ENCODE assay signal across 1 cellular context in the genomic region with DNA sequence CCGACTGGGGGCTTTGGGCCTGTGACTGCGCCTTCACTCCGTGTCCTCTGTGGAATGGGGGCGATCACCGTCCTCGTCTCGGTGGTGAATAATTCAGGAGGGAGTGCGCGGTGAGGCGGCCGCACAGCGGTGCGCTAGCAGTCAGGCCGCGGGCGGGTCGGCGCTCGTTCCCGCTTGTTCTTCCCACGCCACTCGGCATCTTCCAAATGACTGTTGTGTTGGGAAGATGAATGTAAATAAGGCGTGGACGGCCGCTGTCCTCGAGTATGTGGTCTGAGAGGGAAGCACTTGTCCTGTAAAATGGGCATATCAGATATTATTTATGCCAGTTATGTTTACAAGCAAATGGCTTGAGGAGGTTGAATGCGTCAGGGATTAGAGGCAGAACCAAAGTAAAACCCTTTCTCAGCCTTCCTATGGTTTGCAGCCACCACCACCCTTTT.
TF ChIP-seq lines count a peak whose summit lies in the region.

No MANE protein-coding gene starts in this region.

TF ChIP-seq in K562, 482 proteins besides CTCF, POLR2A, EP300 and RAD21 (continued from another document and continues in another):
- TF ChIP-seq, protein P1, sequence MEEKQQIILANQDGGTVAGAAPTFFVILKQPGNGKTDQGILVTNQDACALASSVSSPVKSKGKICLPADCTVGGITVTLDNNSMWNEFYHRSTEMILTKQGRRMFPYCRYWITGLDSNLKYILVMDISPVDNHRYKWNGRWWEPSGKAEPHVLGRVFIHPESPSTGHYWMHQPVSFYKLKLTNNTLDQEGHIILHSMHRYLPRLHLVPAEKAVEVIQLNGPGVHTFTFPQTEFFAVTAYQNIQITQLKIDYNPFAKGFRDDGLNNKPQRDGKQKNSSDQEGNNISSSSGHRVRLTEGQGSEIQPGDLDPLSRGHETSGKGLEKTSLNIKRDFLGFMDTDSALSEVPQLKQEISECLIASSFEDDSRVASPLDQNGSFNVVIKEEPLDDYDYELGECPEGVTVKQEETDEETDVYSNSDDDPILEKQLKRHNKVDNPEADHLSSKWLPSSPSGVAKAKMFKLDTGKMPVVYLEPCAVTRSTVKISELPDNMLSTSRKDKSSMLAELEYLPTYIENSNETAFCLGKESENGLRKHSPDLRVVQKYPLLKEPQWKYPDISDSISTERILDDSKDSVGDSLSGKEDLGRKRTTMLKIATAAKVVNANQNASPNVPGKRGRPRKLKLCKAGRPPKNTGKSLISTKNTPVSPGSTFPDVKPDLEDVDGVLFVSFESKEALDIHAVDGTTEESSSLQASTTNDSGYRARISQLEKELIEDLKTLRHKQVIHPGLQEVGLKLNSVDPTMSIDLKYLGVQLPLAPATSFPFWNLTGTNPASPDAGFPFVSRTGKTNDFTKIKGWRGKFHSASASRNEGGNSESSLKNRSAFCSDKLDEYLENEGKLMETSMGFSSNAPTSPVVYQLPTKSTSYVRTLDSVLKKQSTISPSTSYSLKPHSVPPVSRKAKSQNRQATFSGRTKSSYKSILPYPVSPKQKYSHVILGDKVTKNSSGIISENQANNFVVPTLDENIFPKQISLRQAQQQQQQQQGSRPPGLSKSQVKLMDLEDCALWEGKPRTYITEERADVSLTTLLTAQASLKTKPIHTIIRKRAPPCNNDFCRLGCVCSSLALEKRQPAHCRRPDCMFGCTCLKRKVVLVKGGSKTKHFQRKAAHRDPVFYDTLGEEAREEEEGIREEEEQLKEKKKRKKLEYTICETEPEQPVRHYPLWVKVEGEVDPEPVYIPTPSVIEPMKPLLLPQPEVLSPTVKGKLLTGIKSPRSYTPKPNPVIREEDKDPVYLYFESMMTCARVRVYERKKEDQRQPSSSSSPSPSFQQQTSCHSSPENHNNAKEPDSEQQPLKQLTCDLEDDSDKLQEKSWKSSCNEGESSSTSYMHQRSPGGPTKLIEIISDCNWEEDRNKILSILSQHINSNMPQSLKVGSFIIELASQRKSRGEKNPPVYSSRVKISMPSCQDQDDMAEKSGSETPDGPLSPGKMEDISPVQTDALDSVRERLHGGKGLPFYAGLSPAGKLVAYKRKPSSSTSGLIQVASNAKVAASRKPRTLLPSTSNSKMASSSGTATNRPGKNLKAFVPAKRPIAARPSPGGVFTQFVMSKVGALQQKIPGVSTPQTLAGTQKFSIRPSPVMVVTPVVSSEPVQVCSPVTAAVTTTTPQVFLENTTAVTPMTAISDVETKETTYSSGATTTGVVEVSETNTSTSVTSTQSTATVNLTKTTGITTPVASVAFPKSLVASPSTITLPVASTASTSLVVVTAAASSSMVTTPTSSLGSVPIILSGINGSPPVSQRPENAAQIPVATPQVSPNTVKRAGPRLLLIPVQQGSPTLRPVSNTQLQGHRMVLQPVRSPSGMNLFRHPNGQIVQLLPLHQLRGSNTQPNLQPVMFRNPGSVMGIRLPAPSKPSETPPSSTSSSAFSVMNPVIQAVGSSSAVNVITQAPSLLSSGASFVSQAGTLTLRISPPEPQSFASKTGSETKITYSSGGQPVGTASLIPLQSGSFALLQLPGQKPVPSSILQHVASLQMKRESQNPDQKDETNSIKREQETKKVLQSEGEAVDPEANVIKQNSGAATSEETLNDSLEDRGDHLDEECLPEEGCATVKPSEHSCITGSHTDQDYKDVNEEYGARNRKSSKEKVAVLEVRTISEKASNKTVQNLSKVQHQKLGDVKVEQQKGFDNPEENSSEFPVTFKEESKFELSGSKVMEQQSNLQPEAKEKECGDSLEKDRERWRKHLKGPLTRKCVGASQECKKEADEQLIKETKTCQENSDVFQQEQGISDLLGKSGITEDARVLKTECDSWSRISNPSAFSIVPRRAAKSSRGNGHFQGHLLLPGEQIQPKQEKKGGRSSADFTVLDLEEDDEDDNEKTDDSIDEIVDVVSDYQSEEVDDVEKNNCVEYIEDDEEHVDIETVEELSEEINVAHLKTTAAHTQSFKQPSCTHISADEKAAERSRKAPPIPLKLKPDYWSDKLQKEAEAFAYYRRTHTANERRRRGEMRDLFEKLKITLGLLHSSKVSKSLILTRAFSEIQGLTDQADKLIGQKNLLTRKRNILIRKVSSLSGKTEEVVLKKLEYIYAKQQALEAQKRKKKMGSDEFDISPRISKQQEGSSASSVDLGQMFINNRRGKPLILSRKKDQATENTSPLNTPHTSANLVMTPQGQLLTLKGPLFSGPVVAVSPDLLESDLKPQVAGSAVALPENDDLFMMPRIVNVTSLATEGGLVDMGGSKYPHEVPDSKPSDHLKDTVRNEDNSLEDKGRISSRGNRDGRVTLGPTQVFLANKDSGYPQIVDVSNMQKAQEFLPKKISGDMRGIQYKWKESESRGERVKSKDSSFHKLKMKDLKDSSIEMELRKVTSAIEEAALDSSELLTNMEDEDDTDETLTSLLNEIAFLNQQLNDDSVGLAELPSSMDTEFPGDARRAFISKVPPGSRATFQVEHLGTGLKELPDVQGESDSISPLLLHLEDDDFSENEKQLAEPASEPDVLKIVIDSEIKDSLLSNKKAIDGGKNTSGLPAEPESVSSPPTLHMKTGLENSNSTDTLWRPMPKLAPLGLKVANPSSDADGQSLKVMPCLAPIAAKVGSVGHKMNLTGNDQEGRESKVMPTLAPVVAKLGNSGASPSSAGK (IDR thresholded peaks at IDR 0.05): peak; percentile 78
- TF ChIP-seq CTBP1 (IDR thresholded peaks at IDR 0.05; ENCODE audit: borderline replicate concordance) (no peak), MYBL2 (IDR thresholded peaks at IDR 0.05; ENCODE audit: low read depth) (no peak), MYBL2 (CRISPR knock-in tag; IDR thresholded peaks at IDR 0.05; ENCODE audit: borderline replicate concordance) (no peak), ZNF140 (CRISPR knock-in tag; IDR thresholded peaks at IDR 0.05) (no peak), SMAD4 (CRISPR knock-in tag; conservative IDR thresholded peaks at IDR 0.05) (0 out of 2 replicates have a peak, but pooled peaks have one; percentile 15), EP400 (IDR thresholded peaks at IDR 0.05) (0 out of 2 replicates have a peak, but pooled peaks have one; percentile 21), POLR2G (IDR thresholded peaks at IDR 0.05; ENCODE audit: low read depth, low read length) (peak; percentile 49), NUFIP1 (IDR thresholded peaks at IDR 0.05; ENCODE audit: partially characterized antibody) (no peak), SAP30 (IDR thresholded peaks at IDR 0.05; ENCODE audit: borderline replicate concordance, insufficient read depth, low read depth, low read length, poor library complexity, severe bottlenecking) (no peak), JUN (IDR thresholded peaks at IDR 0.05; ENCODE audit: borderline replicate concordance, low read depth, low read length) (no peak), JUN (CRISPR knock-in tag; IDR thresholded peaks at IDR 0.05; ENCODE audit: borderline replicate concordance) (no peak), NR2F6 (CRISPR knock-in tag; IDR thresholded peaks at IDR 0.05) (no peak), CEBPG (CRISPR knock-in tag; IDR thresholded peaks at IDR 0.05) (no peak), CEBPG (tag; conservative IDR thresholded peaks at IDR 0.05 in 1 of 2, IDR thresholded peaks at IDR 0.05 in 1 of 2) (no peak), TFAM (CRISPR knock-in tag; conservative IDR thresholded peaks at IDR 0.05) (no peak), WHSC1 (IDR thresholded peaks at IDR 0.05; ENCODE audit: low read length) (no peak), FIP1L1 (IDR thresholded peaks at IDR 0.05; ENCODE audit: low read depth, low read length, poor library complexity, severe bottlenecking) (no peak), ZNF644 (tag; IDR thresholded peaks at IDR 0.05; ENCODE audit: low read depth) (no peak), ZNF212 (CRISPR knock-in tag; IDR thresholded peaks at IDR 0.05) (no peak), SIN3A (IDR thresholded peaks at IDR 0.05; ENCODE audit: borderline replicate concordance in 2 of 2, control insufficient read depth in 1 of 2, low read depth in 2 of 2, low read length in 2 of 2) (no peak), SAFB2 (IDR thresholded peaks at IDR 0.05; ENCODE audit: borderline replicate concordance, low read depth, low read length, severe bottlenecking) (no peak), IFI16 (CRISPR knock-in tag; IDR thresholded peaks at IDR 0.05) (no peak), HDGF (IDR thresholded peaks at IDR 0.05) (no peak), ZNF699 (CRISPR knock-in tag; IDR thresholded peaks at IDR 0.05; ENCODE audit: insufficient replicate concordance) (no peak), ZNF282 (CRISPR knock-in tag; IDR thresholded peaks at IDR 0.05) (no peak), MCM7 (IDR thresholded peaks at IDR 0.05) (no peak), RB1 (IDR thresholded peaks at IDR 0.05; ENCODE audit: low read depth) (no peak), TAF9B (IDR thresholded peaks at IDR 0.05; ENCODE audit: partially characterized antibody) (no peak), SMARCA4 (IDR thresholded peaks at IDR 0.05) (no peak)
- TF ChIP-seq, protein P2, sequence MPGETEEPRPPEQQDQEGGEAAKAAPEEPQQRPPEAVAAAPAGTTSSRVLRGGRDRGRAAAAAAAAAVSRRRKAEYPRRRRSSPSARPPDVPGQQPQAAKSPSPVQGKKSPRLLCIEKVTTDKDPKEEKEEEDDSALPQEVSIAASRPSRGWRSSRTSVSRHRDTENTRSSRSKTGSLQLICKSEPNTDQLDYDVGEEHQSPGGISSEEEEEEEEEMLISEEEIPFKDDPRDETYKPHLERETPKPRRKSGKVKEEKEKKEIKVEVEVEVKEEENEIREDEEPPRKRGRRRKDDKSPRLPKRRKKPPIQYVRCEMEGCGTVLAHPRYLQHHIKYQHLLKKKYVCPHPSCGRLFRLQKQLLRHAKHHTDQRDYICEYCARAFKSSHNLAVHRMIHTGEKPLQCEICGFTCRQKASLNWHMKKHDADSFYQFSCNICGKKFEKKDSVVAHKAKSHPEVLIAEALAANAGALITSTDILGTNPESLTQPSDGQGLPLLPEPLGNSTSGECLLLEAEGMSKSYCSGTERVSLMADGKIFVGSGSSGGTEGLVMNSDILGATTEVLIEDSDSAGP (CRISPR knock-in tag; IDR thresholded peaks at IDR 0.05): no peak
- TF ChIP-seq, protein P3, sequence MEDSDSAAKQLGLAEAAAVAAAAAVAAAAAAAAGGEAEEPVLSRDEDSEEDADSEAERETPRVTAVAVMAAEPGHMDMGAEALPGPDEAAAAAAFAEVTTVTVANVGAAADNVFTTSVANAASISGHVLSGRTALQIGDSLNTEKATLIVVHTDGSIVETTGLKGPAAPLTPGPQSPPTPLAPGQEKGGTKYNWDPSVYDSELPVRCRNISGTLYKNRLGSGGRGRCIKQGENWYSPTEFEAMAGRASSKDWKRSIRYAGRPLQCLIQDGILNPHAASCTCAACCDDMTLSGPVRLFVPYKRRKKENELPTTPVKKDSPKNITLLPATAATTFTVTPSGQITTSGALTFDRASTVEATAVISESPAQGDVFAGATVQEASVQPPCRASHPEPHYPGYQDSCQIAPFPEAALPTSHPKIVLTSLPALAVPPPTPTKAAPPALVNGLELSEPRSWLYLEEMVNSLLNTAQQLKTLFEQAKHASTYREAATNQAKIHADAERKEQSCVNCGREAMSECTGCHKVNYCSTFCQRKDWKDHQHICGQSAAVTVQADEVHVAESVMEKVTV (CRISPR knock-in tag; IDR thresholded peaks at IDR 0.05): no peak
- TF ChIP-seq, protein P4, sequence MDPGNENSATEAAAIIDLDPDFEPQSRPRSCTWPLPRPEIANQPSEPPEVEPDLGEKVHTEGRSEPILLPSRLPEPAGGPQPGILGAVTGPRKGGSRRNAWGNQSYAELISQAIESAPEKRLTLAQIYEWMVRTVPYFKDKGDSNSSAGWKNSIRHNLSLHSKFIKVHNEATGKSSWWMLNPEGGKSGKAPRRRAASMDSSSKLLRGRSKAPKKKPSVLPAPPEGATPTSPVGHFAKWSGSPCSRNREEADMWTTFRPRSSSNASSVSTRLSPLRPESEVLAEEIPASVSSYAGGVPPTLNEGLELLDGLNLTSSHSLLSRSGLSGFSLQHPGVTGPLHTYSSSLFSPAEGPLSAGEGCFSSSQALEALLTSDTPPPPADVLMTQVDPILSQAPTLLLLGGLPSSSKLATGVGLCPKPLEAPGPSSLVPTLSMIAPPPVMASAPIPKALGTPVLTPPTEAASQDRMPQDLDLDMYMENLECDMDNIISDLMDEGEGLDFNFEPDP (CRISPR knock-in tag; IDR thresholded peaks at IDR 0.05): no peak
